In genomic region chr3:171640520-171641412, GRCh38 we compare ENCODE assay signal across 9 cellular contexts.
A peak's percentile ranks its signal among the peaks of the same experiment; 100 is the strongest.
DNase-seq lines count a peak whose midpoint lies in the region; ATAC-seq and TF ChIP-seq lines count a peak whose summit lies in the region.
"Had no signal": no experiment of that assay in that cellular context is flagged by ENCODE, and none has a peak within 500 bp of the region (broad histone marks: within the 10 kb centered on the region; RNA-seq: fewer than 3 reads in every experiment).

No MANE protein-coding gene starts in this region.

- BruUV-seq in Calu3 (replicated peaks; lab: Mats Ljungman, UMichigan) = no TSS peak

- H3K4me3 ChIP-seq in NT2/D1 (ENCODE audit: insufficient read length, low read depth) (no peak overlapping the region), stomach (no peak overlapping the region)

- no peaks in the 10 kb centered on the region for H3K4me1 ChIP-seq in NT2/D1 (ENCODE audit: insufficient read depth, insufficient read length)
- H3K4me1 ChIP-seq in stomach = no peaks in the 10 kb centered on the region

- ATAC-seq in esophagus mucosa (peak; percentile 46), HG03135 (IDR thresholded peaks at IDR 0.05; ENCODE audit: unreplicated experiment) (no peak)

- H3K9me3 ChIP-seq in NT2/D1 (ENCODE audit: insufficient read depth, low read length) = peaks cover 4% of the 10 kb centered on the region; the same call in 1 of the 2 replicates
- no peaks in the 10 kb centered on the region for H3K9me3 ChIP-seq in stomach

- TF ChIP-seq EP300 in stomach (IDR thresholded peaks at IDR 0.05) = no peak

- peak overlapping the region; percentile 20 for H3K27ac Mint-ChIP-seq in Calu3 (ENCODE audit: unreplicated experiment)

- H3K27ac ChIP-seq in stomach = no peak overlapping the region

- no peak overlapping the region for H3K9ac ChIP-seq in NT2/D1 (ENCODE audit: insufficient read length, low read depth)

- TF ChIP-seq POLR2A in stomach (IDR thresholded peaks at IDR 0.05) = no peak

- H3K4me3 Mint-ChIP-seq in Calu3 (ENCODE audit: low read depth, unreplicated experiment) = no peak overlapping the region

- H3K4me1 Mint-ChIP-seq in Calu3 (ENCODE audit: low read depth, unreplicated experiment) = peaks cover 7% of the 10 kb centered on the region

- no peak for TF ChIP-seq CTCF in Calu3 (IDR thresholded peaks at IDR 0.05; ENCODE audit: unreplicated experiment)
- TF ChIP-seq CTCF in stomach (IDR thresholded peaks at IDR 0.05) = no peak

- H3K27me3 ChIP-seq in NT2/D1 (ENCODE audit: insufficient read depth, insufficient read length) (no peaks in the 10 kb centered on the region), stomach (no peaks in the 10 kb centered on the region)

- peaks cover 5% of the 10 kb centered on the region for H3K36me3 Mint-ChIP-seq in Calu3 (ENCODE audit: insufficient read depth, unreplicated experiment)

- no peak for DNase-seq in Calu3
- peak; percentile 16 for DNase-seq in NT2/D1 (ENCODE audit: low read depth, low spot score)
- DNase-seq in myocyte (ENCODE audit: low read depth) = peak; percentile 33
- no peak for DNase-seq in stomach
- DNase-seq in dedifferentiated amniotic fluid mesenchymal stem cell (ENCODE audit: extremely low spot score) = no peak
- no peak for DNase-seq in MV-4-11 (lab: John Stamatoyannopoulos, UW)
- DNase-seq: activated naive CD4-positive, alpha-beta T cell had no signal

- H3K36me3 ChIP-seq in NT2/D1 (ENCODE audit: insufficient read depth, insufficient read length, low read length) (no peaks in the 10 kb centered on the region), stomach (peaks cover 0 to 30% (median 5%) of the 10 kb centered on the region in 4 donors)

- H3K27me3 Mint-ChIP-seq in Calu3 (ENCODE audit: unreplicated experiment) = no peaks in the 10 kb centered on the region

- CTCF ChIA-PET in Calu3 (lab: Charles Lee) = interaction anchor here (1.0 to 1.5 kb wide), 2 partner anchors 27 to 132 kb away, joined by 3 read pairs; no protein-coding TSS in a partner anchor

- WGBS in stomach, 5 donors = 24 to 35% (median 29%) methylated on average over 2 of the region's 2 CpGs

- intact Hi-C loops in Calu3 (cut with micrococcal nuclease; ENCODE audit: unreplicated experiment) = loop anchor here (10.0 kb wide), 1 partner anchor 464 kb away; no protein-coding TSS in a partner anchor
- intact Hi-C loops in stomach (cut with DNase I; ENCODE audit: low total_unique reads) = no loop called here

- H3K9me3 Mint-ChIP-seq in Calu3 (ENCODE audit: low read depth, unreplicated experiment) = no peaks in the 10 kb centered on the region

Comparison
In these comparisons a context has a peak if more than half of its experiments do, and no peak if none do; other contexts are left out.
1. DNase-seq: peak in NT2/D1 (single experiment) and myocyte (single experiment); none in Calu3 (single experiment), stomach (single experiment), dedifferentiated amniotic fluid mesenchymal stem cell (single experiment) and MV-4-11 (single experiment).